In the genomic region with DNA sequence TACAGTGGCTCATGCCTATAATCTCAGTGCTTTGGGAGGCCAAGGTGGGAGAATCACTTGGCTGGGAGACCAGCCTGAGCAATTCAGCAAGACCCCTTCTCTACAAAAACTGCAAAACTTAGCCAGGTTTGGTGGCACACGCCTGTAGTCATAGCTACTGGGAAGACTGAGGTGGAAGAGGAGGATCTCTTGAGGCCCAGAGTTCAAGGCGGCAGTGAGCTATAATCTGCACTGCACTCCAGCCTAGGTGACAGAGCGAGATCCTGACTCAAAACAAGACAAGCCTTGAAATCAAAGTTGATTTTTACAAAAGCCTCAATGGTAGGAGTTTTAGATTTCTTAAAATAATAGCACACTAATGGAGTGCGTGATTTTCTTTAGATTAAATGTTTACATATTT, we compare ENCODE assay signal across 2 cellular contexts.
A peak's percentile ranks its signal among the peaks of the same experiment; 100 is the strongest.
TF ChIP-seq lines count a peak whose summit lies in the region.

No MANE protein-coding gene starts in this region.

TF ChIP-seq in GM12878, 131 proteins besides CTCF, POLR2A, EP300 and RAD21 (continued from another document):
- TF ChIP-seq IRF4 (IDR thresholded peaks at IDR 0.05; ENCODE audit: low read depth, low read length), result peak; percentile 75; the same call in 1 of the 2 replicates
- no peak for TF ChIP-seq ZNF274 (IDR thresholded peaks at IDR 0.05; ENCODE audit: insufficient read depth, insufficient read length)

TF ChIP-seq in SK-N-SH treated with all-trans-retinoic acid at 6 μM for 48 hours, 23 proteins besides CTCF, POLR2A, EP300 and RAD21:
- TF ChIP-seq ESRRG (CRISPR knock-in tag; IDR thresholded peaks at IDR 0.05), result no peak
- TF ChIP-seq RARB (CRISPR knock-in tag; IDR thresholded peaks at IDR 0.05), result no peak
- TF ChIP-seq, protein P1, sequence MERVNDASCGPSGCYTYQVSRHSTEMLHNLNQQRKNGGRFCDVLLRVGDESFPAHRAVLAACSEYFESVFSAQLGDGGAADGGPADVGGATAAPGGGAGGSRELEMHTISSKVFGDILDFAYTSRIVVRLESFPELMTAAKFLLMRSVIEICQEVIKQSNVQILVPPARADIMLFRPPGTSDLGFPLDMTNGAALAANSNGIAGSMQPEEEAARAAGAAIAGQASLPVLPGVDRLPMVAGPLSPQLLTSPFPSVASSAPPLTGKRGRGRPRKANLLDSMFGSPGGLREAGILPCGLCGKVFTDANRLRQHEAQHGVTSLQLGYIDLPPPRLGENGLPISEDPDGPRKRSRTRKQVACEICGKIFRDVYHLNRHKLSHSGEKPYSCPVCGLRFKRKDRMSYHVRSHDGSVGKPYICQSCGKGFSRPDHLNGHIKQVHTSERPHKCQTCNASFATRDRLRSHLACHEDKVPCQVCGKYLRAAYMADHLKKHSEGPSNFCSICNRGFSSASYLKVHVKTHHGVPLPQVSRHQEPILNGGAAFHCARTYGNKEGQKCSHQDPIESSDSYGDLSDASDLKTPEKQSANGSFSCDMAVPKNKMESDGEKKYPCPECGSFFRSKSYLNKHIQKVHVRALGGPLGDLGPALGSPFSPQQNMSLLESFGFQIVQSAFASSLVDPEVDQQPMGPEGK (CRISPR knock-in tag; IDR thresholded peaks at IDR 0.05; ENCODE audit: borderline replicate concordance), result no peak
- no peak for TF ChIP-seq TCF4 (CRISPR knock-in tag; IDR thresholded peaks at IDR 0.05; ENCODE audit: borderline replicate concordance)
- TF ChIP-seq ISL1 (CRISPR knock-in tag; IDR thresholded peaks at IDR 0.05), result no peak
- TF ChIP-seq ZC3H10 (CRISPR knock-in tag; IDR thresholded peaks at IDR 0.05), result no peak
- TF ChIP-seq, protein P2, sequence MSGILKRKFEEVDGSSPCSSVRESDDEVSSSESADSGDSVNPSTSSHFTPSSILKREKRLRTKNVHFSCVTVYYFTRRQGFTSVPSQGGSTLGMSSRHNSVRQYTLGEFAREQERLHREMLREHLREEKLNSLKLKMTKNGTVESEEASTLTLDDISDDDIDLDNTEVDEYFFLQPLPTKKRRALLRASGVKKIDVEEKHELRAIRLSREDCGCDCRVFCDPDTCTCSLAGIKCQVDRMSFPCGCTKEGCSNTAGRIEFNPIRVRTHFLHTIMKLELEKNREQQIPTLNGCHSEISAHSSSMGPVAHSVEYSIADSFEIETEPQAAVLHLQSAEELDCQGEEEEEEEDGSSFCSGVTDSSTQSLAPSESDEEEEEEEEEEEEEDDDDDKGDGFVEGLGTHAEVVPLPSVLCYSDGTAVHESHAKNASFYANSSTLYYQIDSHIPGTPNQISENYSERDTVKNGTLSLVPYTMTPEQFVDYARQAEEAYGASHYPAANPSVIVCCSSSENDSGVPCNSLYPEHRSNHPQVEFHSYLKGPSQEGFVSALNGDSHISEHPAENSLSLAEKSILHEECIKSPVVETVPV (CRISPR knock-in tag; IDR thresholded peaks at IDR 0.05), result no peak
- TF ChIP-seq ZNF70 (CRISPR knock-in tag; IDR thresholded peaks at IDR 0.05), result no peak
- TF ChIP-seq, protein P3, sequence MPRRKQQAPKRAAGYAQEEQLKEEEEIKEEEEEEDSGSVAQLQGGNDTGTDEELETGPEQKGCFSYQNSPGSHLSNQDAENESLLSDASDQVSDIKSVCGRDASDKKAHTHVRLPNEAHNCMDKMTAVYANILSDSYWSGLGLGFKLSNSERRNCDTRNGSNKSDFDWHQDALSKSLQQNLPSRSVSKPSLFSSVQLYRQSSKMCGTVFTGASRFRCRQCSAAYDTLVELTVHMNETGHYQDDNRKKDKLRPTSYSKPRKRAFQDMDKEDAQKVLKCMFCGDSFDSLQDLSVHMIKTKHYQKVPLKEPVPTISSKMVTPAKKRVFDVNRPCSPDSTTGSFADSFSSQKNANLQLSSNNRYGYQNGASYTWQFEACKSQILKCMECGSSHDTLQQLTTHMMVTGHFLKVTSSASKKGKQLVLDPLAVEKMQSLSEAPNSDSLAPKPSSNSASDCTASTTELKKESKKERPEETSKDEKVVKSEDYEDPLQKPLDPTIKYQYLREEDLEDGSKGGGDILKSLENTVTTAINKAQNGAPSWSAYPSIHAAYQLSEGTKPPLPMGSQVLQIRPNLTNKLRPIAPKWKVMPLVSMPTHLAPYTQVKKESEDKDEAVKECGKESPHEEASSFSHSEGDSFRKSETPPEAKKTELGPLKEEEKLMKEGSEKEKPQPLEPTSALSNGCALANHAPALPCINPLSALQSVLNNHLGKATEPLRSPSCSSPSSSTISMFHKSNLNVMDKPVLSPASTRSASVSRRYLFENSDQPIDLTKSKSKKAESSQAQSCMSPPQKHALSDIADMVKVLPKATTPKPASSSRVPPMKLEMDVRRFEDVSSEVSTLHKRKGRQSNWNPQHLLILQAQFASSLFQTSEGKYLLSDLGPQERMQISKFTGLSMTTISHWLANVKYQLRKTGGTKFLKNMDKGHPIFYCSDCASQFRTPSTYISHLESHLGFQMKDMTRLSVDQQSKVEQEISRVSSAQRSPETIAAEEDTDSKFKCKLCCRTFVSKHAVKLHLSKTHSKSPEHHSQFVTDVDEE (CRISPR knock-in tag; IDR thresholded peaks at IDR 0.05), result no peak
- TF ChIP-seq ZFP30 (CRISPR knock-in tag; IDR thresholded peaks at IDR 0.05), result no peak
- TF ChIP-seq ZFP3 (CRISPR knock-in tag; IDR thresholded peaks at IDR 0.05), result no peak
- TF ChIP-seq, protein P4, sequence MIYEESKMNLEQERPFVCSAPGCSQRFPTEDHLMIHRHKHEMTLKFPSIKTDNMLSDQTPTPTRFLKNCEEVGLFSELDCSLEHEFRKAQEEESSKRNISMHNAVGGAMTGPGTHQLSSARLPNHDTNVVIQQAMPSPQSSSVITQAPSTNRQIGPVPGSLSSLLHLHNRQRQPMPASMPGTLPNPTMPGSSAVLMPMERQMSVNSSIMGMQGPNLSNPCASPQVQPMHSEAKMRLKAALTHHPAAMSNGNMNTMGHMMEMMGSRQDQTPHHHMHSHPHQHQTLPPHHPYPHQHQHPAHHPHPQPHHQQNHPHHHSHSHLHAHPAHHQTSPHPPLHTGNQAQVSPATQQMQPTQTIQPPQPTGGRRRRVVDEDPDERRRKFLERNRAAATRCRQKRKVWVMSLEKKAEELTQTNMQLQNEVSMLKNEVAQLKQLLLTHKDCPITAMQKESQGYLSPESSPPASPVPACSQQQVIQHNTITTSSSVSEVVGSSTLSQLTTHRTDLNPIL (CRISPR knock-in tag; IDR thresholded peaks at IDR 0.05; ENCODE audit: low read depth), result no peak
- TF ChIP-seq CSDC2 (CRISPR knock-in tag; IDR thresholded peaks at IDR 0.05), result no peak
- no peak for TF ChIP-seq ARNTL (CRISPR knock-in tag; IDR thresholded peaks at IDR 0.05; ENCODE audit: borderline replicate concordance, low read depth)
- no peak for TF ChIP-seq SNAI2 (CRISPR knock-in tag; IDR thresholded peaks at IDR 0.05)
- TF ChIP-seq, protein P5, sequence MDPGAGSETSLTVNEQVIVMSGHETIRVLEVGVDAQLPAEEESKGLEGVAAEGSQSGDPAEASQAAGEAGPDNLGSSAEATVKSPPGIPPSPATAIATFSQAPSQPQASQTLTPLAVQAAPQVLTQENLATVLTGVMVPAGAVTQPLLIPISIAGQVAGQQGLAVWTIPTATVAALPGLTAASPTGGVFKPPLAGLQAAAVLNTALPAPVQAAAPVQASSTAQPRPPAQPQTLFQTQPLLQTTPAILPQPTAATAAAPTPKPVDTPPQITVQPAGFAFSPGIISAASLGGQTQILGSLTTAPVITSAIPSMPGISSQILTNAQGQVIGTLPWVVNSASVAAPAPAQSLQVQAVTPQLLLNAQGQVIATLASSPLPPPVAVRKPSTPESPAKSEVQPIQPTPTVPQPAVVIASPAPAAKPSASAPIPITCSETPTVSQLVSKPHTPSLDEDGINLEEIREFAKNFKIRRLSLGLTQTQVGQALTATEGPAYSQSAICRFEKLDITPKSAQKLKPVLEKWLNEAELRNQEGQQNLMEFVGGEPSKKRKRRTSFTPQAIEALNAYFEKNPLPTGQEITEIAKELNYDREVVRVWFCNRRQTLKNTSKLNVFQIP (CRISPR knock-in tag; IDR thresholded peaks at IDR 0.05; ENCODE audit: borderline replicate concordance, low read depth), result no peak
